Comparison of ENCODE assay signal across 21 cellular contexts in the genomic region with DNA sequence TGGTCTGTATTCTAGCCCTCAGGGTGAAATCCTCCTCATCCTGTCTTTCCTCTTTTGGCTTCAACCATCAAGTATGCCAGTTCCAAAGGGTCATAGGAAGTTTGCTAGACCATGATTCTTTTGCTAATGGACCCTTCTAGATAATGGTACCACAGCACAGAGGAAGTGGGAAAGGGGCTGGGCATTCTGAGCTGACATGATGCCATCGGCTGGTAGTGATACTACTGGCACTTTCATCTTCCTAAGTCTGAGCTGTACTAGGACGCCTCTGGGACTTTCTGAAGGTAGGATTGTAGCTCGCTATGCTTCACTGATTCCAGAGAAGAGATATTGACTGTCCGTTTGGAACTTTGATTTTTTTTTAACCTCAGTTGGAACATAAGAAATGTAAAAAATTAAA. TPM values are rescaled to one million over a fixed set of nuclear protein-coding genes. Genes with fewer than 3 reads are reported as not detected.
DNase-seq lines count a peak whose midpoint lies in the region; ATAC-seq, FAIRE-seq and TF ChIP-seq lines count a peak whose summit lies in the region.
"Had no signal": no experiment of that assay in that cellular context is flagged by ENCODE, and none has a peak within 500 bp of the region (broad histone marks: within the 10 kb centered on the region; RNA-seq: fewer than 3 reads in every experiment).

No MANE protein-coding gene starts in this region.

- no peak overlapping the region for H2AFZ ChIP-seq in keratinocyte (ENCODE audit: control insufficient read depth, low read length)

- H3K36me3 ChIP-seq in keratinocyte (ENCODE audit: control insufficient read depth in 2 of 2, extremely low read depth in 1 of 2, insufficient read depth in 2 of 2, low read length in 2 of 2) (no peaks in the 10 kb centered on the region), Caco-2 (ENCODE audit: control insufficient read depth, insufficient read depth, low read length) (no peaks in the 10 kb centered on the region), upper lobe of right lung (no peaks in the 10 kb centered on the region)
- H3K36me3 ChIP-seq: ascending aorta, colonic mucosa had no signal

- no peak overlapping the region for H3K9ac ChIP-seq in keratinocyte (ENCODE audit: control insufficient read depth, extremely low read depth, insufficient read depth, low read length)

- CTCF ChIA-PET in CD4-positive, alpha-beta T cell (lab: Charles Lee): interaction anchor here (0.9 to 1.5 kb wide), 4 partner anchors 10 to 38 kb away, joined by 3 to 5 read pairs (median 4); no protein-coding TSS in a partner anchor
- CTCF ChIA-PET in activated CD8-positive, alpha-beta T cell treated with anti-CD3 and anti-CD28 coated beads for 36 hours (lab: Charles Lee): interaction anchor here (0.7 to 2.5 kb wide), 15 partner anchors 9 to 157 kb away, joined by 3 to 11 read pairs (median 4); a partner anchor contains a TSS
- CTCF ChIA-PET in Caco-2 (lab: Charles Lee): no interaction called here

- H3K79me2 ChIP-seq in keratinocyte (ENCODE audit: control insufficient read depth, insufficient read depth, low read length): no peaks in the 10 kb centered on the region

- H3K9me1 ChIP-seq in keratinocyte (ENCODE audit: control insufficient read depth, extremely low read depth, insufficient read depth, low read length): no peaks in the 10 kb centered on the region

- POLR2A ChIA-PET in CD4-positive, alpha-beta T cell (lab: Charles Lee): interaction anchor here (0.6 to 1.7 kb wide), 11 partner anchors 8 to 49 kb away, joined by 3 to 9 read pairs (median 5); a partner anchor contains a TSS
- POLR2A ChIA-PET in activated CD8-positive, alpha-beta T cell treated with anti-CD3 and anti-CD28 coated beads for 36 hours (lab: Charles Lee): interaction anchor here (0.9 to 2.5 kb wide), 9 partner anchors 8 to 38 kb away, joined by 3 to 12 read pairs (median 4); a partner anchor contains a TSS
- POLR2A ChIA-PET in Caco-2 (lab: Charles Lee): no interaction called here

- H3K4me3 Mint-ChIP-seq in CD4-positive, alpha-beta T cell: no peak overlapping the region
- peak overlapping the region; percentile 35 for H3K4me3 Mint-ChIP-seq in activated CD8-positive, alpha-beta T cell treated with anti-CD3 and anti-CD28 coated beads for 36 hours
- no peak overlapping the region for H3K4me3 Mint-ChIP-seq in Caco-2 (ENCODE audit: unreplicated experiment)
- H3K4me3 Mint-ChIP-seq: mesothelial cell of epicardium had no signal

- FAIRE-seq in keratinocyte (lab: Jason Lieb, UNC): peak; percentile 44
- FAIRE-seq: GM12892 had no signal

- H3K9me3 ChIP-seq in CD4-positive, alpha-beta T cell (ENCODE audit: control insufficient read depth, low read length): no peaks in the 10 kb centered on the region
- no peaks in the 10 kb centered on the region for H3K9me3 ChIP-seq in keratinocyte (ENCODE audit: control insufficient read depth, low read depth, low read length)
- no peaks in the 10 kb centered on the region for H3K9me3 ChIP-seq in Caco-2
- H3K9me3 ChIP-seq in upper lobe of right lung: no peaks in the 10 kb centered on the region
- H3K9me3 ChIP-seq: ascending aorta, colonic mucosa, testis had no signal

- H4K20me1 ChIP-seq in keratinocyte (ENCODE audit: control insufficient read depth, extremely low read depth, insufficient read depth, low read length): no peaks in the 10 kb centered on the region

- peaks cover 13% of the 10 kb centered on the region for H3K4me1 ChIP-seq in keratinocyte (ENCODE audit: control insufficient read depth, extremely low read depth, insufficient read depth, low read length)
- peaks cover 14% of the 10 kb centered on the region; the same call in 1 of the 2 replicates for H3K4me1 ChIP-seq in Caco-2
- no peaks in the 10 kb centered on the region for H3K4me1 ChIP-seq in upper lobe of right lung
- H3K4me1 ChIP-seq: ascending aorta, colonic mucosa, testis had no signal

- no TSS peak for BruUV-seq in Caco-2 (replicated peaks; lab: Mats Ljungman, UMichigan)

- TF ChIP-seq CTCF in CD4-positive, alpha-beta T cell (IDR thresholded peaks at IDR 0.05): no peak
- TF ChIP-seq CTCF in activated CD8-positive, alpha-beta T cell treated with anti-CD3 and anti-CD28 coated beads for 36 hours (IDR thresholded peaks at IDR 0.05): no peak
- no peak for TF ChIP-seq CTCF in keratinocyte (optimal IDR thresholded peaks at IDR 0.05 in 1 of 3, IDR thresholded peaks at IDR 0.05 in 1 of 3, conservative IDR thresholded peaks at IDR 0.05 in 1 of 3; ENCODE audit: extremely low read depth in 1 of 3, insufficient read depth in 2 of 3, low read length in 3 of 3)
- no peak for TF ChIP-seq CTCF in Caco-2 (IDR thresholded peaks at IDR 0.05; ENCODE audit: insufficient read depth in 1 of 2, low read depth in 1 of 2, low read length in 1 of 2, severe bottlenecking in 1 of 2, unreplicated experiment in 1 of 2)
- TF ChIP-seq CTCF in upper lobe of right lung (IDR thresholded peaks at IDR 0.05): no peak

- H3K36me3 Mint-ChIP-seq in CD4-positive, alpha-beta T cell (ENCODE audit: low read depth): no peaks in the 10 kb centered on the region
- peaks cover 38% of the 10 kb centered on the region for H3K36me3 Mint-ChIP-seq in activated CD8-positive, alpha-beta T cell treated with anti-CD3 and anti-CD28 coated beads for 36 hours (ENCODE audit: low read depth)
- H3K36me3 Mint-ChIP-seq in Caco-2 (ENCODE audit: insufficient read depth, unreplicated experiment): no peaks in the 10 kb centered on the region
- H3K36me3 Mint-ChIP-seq: mesothelial cell of epicardium had no signal

- H3K27ac ChIP-seq in CD4-positive, alpha-beta T cell (ENCODE audit: low read depth, low read length): no peak overlapping the region
- H3K27ac ChIP-seq in keratinocyte (ENCODE audit: control insufficient read depth, insufficient read depth, low read length) (no peak overlapping the region), upper lobe of right lung (no peak overlapping the region)
- H3K27ac ChIP-seq: ascending aorta, colonic mucosa, testis had no signal

- intact Hi-C loops in CD4-positive, alpha-beta T cell (cut with DNase I, micrococcal nuclease): loop anchor here in 1 of 2 experiments (2.0 kb wide), 1 partner anchor 32 kb away; no protein-coding TSS in a partner anchor
- intact Hi-C loops in activated CD8-positive, alpha-beta T cell treated with anti-CD3 and anti-CD28 coated beads for 36 hours (cut with micrococcal nuclease): loop anchor here (1.0 to 2.0 kb wide), 3 partner anchors 8 to 38 kb away; no protein-coding TSS in a partner anchor
- intact Hi-C loops in Caco-2 (cut with micrococcal nuclease; ENCODE audit: unreplicated experiment): no loop called here
- intact Hi-C loops in upper lobe of right lung (cut with DNase I): no loop called here

- H3K27me3 ChIP-seq in CD4-positive, alpha-beta T cell (ENCODE audit: control insufficient read depth, insufficient read depth, low read length): no peaks in the 10 kb centered on the region
- no peaks in the 10 kb centered on the region for H3K27me3 ChIP-seq in keratinocyte (ENCODE audit: control insufficient read depth, extremely low read depth, insufficient read depth, low read length)
- H3K27me3 ChIP-seq in Caco-2 (replicated peaks; ENCODE audit: control insufficient read depth, insufficient read depth, low read length): no peaks in the 10 kb centered on the region
- no peaks in the 10 kb centered on the region for H3K27me3 ChIP-seq in upper lobe of right lung
- H3K27me3 ChIP-seq: ascending aorta, colonic mucosa, testis had no signal

- H3K4me3 ChIP-seq in keratinocyte (ENCODE audit: control insufficient read depth in 2 of 3, extremely low read depth in 1 of 3, insufficient read depth in 2 of 3, low read depth in 1 of 3, low read length in 3 of 3): no peak overlapping the region
- no peak overlapping the region for H3K4me3 ChIP-seq in Caco-2 (ENCODE audit: low read depth, low read length)
- no peak overlapping the region for H3K4me3 ChIP-seq in upper lobe of right lung
- H3K4me3 ChIP-seq: ascending aorta, colonic mucosa, testis had no signal

- no peaks in the 10 kb centered on the region for H3K9me3 Mint-ChIP-seq in CD4-positive, alpha-beta T cell
- H3K9me3 Mint-ChIP-seq in activated CD8-positive, alpha-beta T cell treated with anti-CD3 and anti-CD28 coated beads for 36 hours: peaks cover 4% of the 10 kb centered on the region
- peaks cover 15% of the 10 kb centered on the region for H3K9me3 Mint-ChIP-seq in Caco-2 (ENCODE audit: unreplicated experiment)

- dilution Hi-C loops in keratinocyte (cut with MboI; ENCODE audit: extremely low pct_ligation_motif_present, low sequenced_read_pairs): no loop called here

- DNase-seq in CD4-positive, alpha-beta T cell: no peak
- DNase-seq in activated CD8-positive, alpha-beta T cell treated with anti-CD3 and anti-CD28 coated beads for 36 hours: peak; percentile 62
- no peak for DNase-seq in keratinocyte (ENCODE audit: low read depth, low spot score)
- no peak for DNase-seq in AML-193 (lab: John Stamatoyannopoulos, UW)
- DNase-seq in Caco-2: no peak
- no peak for DNase-seq in NCI-H1417 treated with DMSO at 0.1 percent for 48 hours (lab: John Stamatoyannopoulos, UW)
- no peak for DNase-seq in upper lobe of right lung
- DNase-seq: colonic mucosa; EL; islet precursor cell; MM.1S; NK-92 treated with Interleukin-12 subunit alpha and Interleukin-12 subunit beta, amount 100 ng/mL, for 24 hours; SHP77; T-helper 9 cell; testis had no signal

- ATAC-seq in CD4-positive, alpha-beta T cell (ENCODE audit: poor library complexity): peak; percentile 63
- ATAC-seq in GM18867 (IDR thresholded peaks at IDR 0.05; ENCODE audit: unreplicated experiment) (peak; percentile 35), upper lobe of right lung (no peak)
- peak; percentile 69 for ATAC-seq in activated CD8-positive, alpha-beta T cell treated with anti-CD3 and anti-CD28 coated beads for 36 hours

- H3K4me1 Mint-ChIP-seq in CD4-positive, alpha-beta T cell (ENCODE audit: low read depth): peaks cover 69% of the 10 kb centered on the region
- H3K4me1 Mint-ChIP-seq in activated CD8-positive, alpha-beta T cell treated with anti-CD3 and anti-CD28 coated beads for 36 hours (ENCODE audit: low read depth): peaks cover 85% of the 10 kb centered on the region
- peaks cover 7% of the 10 kb centered on the region for H3K4me1 Mint-ChIP-seq in Caco-2 (ENCODE audit: low read depth, unreplicated experiment)

- H3K27me3 Mint-ChIP-seq in CD4-positive, alpha-beta T cell: no peaks in the 10 kb centered on the region
- peaks cover 17% of the 10 kb centered on the region for H3K27me3 Mint-ChIP-seq in activated CD8-positive, alpha-beta T cell treated with anti-CD3 and anti-CD28 coated beads for 36 hours
- no peaks in the 10 kb centered on the region for H3K27me3 Mint-ChIP-seq in Caco-2 (ENCODE audit: insufficient read depth, unreplicated experiment)

- no peak overlapping the region for H3K4me2 ChIP-seq in keratinocyte (ENCODE audit: control insufficient read depth, extremely low read depth, insufficient read depth, low read depth, low read length)

- H3K27ac Mint-ChIP-seq in CD4-positive, alpha-beta T cell: peak overlapping the region; percentile 53
- H3K27ac Mint-ChIP-seq in activated CD8-positive, alpha-beta T cell treated with anti-CD3 and anti-CD28 coated beads for 36 hours: peak overlapping the region; percentile 77
- no peak overlapping the region for H3K27ac Mint-ChIP-seq in Caco-2 (ENCODE audit: unreplicated experiment)
- H3K27ac Mint-ChIP-seq: mesothelial cell of epicardium had no signal

RNA-seq across cellular contexts. Expression of a gene that starts 11.4 kb away (rescaled TPM):
- total RNA-seq in CD4-positive, alpha-beta T cell: under 1 TPM; 0.11 to 0.80 TPM
- 1 to 10 TPM; 7.0 to 8.4 TPM for total RNA-seq in activated CD8-positive, alpha-beta T cell treated with anti-CD3 and anti-CD28 coated beads for 36 hours
- polyA plus RNA-seq in keratinocyte: 0.03 to 0.04 TPM in 2 of 3 replicates, not detected in the other
- not detected for polyA plus RNA-seq in keratinocyte (2011; ENCODE audit: low read depth)
- 0.07 TPM in 1 of 2 replicates, not detected in the other for polyA plus RNA-seq in keratinocyte (2011; cell fraction: cytosol; rRNA removed)
- polyA plus RNA-seq in keratinocyte (2011; cell fraction: nucleus; rRNA removed): not detected in 2 replicates
- not detected in 2 replicates for polyA plus RNA-seq in keratinocyte (2012; ENCODE audit: low replicate concordance)
- polyA minus RNA-seq in keratinocyte: not detected in 3 replicates
- not detected for polyA minus RNA-seq in keratinocyte (2011; cell fraction: cytosol; rRNA and poly(A)+ RNA removed)
- polyA minus RNA-seq in keratinocyte (2011; cell fraction: nucleus; rRNA and poly(A)+ RNA removed): not detected in 2 replicates
- total RNA-seq in Caco-2 (2022) (not detected in 2 replicates), upper lobe of right lung (1.3 TPM)
- total RNA-seq: ascending aorta, epithelial cell of proximal tubule, mesothelial cell of epicardium, osteoblast, testis had no signal
